Comparison of ENCODE assay signal across 36 cellular contexts in the genomic region with DNA sequence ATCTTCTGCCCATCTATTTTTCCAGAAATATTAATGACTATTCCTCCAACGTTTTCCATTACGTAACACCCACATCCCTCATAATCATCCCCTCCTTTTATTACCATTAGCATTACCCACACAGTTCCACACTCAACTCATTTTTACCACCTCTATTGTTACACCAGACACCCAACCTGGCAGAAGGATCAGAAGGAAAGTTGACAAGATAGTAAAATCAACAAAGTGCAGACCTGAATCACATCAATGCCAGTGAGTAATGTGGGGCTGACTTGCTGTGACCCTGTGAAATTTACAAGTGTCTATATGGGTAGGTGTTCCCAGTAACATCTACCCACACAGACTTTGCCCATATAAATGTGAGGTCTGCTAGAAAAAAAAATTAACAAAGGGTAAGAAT.
DNase-seq lines count a peak whose midpoint lies in the region; ATAC-seq, FAIRE-seq and TF ChIP-seq lines count a peak whose summit lies in the region.
"Had no signal": no experiment of that assay in that cellular context is flagged by ENCODE, and none has a peak within 500 bp of the region (broad histone marks: within the 10 kb centered on the region; RNA-seq: fewer than 3 reads in every experiment).

No MANE protein-coding gene starts in this region.

- H3K36me3 ChIP-seq in HepG2 (replicated peaks in 1 of 2; ENCODE audit: control insufficient read depth in 1 of 2, insufficient read depth in 2 of 2, low read length in 2 of 2) (no peaks in the 10 kb centered on the region), right lobe of liver (no peaks in the 10 kb centered on the region), HEK293 (ENCODE audit: control insufficient read depth in 2 of 2, insufficient read depth in 1 of 2, low read length in 2 of 2) (no peaks in the 10 kb centered on the region), IMR-90 (ENCODE audit: control insufficient read depth, insufficient read depth, low read length) (no peaks in the 10 kb centered on the region)
- H3K36me3 ChIP-seq: BE2C; BLaER1; BLaER1 treated with 17β-estradiol and CSF1 and Interleukin-3, amounts not matched to agents 10 nM and 100 nM had no signal

- FAIRE-seq in HepG2 (lab: Jason Lieb, UNC) = no peak
- peak; percentile 67 for FAIRE-seq in HTR-8/SVneo (lab: Jason Lieb, UNC)
- FAIRE-seq: A204.1, A549, D721Med had no signal

- CTCF ChIA-PET in HepG2 (lab: Yijun Ruan, JAX; ENCODE audit: low intra/inter-chr PET ratio, low total read pairs) (no interaction called here), HEK293 (lab: Yijun Ruan, JAX) (no interaction called here), IMR-90 (lab: Yijun Ruan, JAX) (interaction anchor here (0.7 kb wide), 1 partner anchor 249 kb away, joined by 3 read pairs; no protein-coding TSS in a partner anchor)

- TF ChIP-seq POLR2A in HepG2 (IDR thresholded peaks at IDR 0.05; ENCODE audit: insufficient read depth in 1 of 2, low read depth in 2 of 2, low read length in 2 of 2) = no peak
- no peak for TF ChIP-seq POLR2A in right lobe of liver (IDR thresholded peaks at IDR 0.05)
- TF ChIP-seq POLR2A in IMR-90 (IDR thresholded peaks at IDR 0.05; ENCODE audit: low read depth, low read length) = no peak

- H2BK120ac ChIP-seq in IMR-90 (ENCODE audit: low read depth, low read length) = no peak overlapping the region

- H3K4me2 ChIP-seq in HepG2 (ENCODE audit: low read depth, low read length) = no peak overlapping the region
- H3K4me2 ChIP-seq in IMR-90 (ENCODE audit: low read depth, low read length) = no peak overlapping the region
- H3K4me2 ChIP-seq: A549; BLaER1; BLaER1 treated with 17β-estradiol and CSF1 and Interleukin-3, amounts not matched to agents 10 nM and 100 nM had no signal

- ATAC-seq in HepG2 (no peak), right lobe of liver (no peak), IMR-90 (ENCODE audit: low read depth) (no peak)
- ATAC-seq in stimulated activated effector memory CD8-positive, alpha-beta T cell treated with anti-CD3 and anti-CD28 coated beads, Interleukin-12 subunit alpha, Interleukin-12 subunit beta, amount 100 ng/mL, for 72 hours = no peak
- ATAC-seq: A549; CD8-positive, alpha-beta T cell had no signal

- H4K5ac ChIP-seq in IMR-90 (ENCODE audit: low read depth, low read length) = no peak overlapping the region

- H3K4me1 Mint-ChIP-seq in stimulated activated effector memory CD8-positive, alpha-beta T cell treated with anti-CD3 and anti-CD28 coated beads, Interleukin-12 subunit alpha, Interleukin-12 subunit beta, amount 100 ng/mL, for 72 hours = no peaks in the 10 kb centered on the region
- H3K4me1 Mint-ChIP-seq: B cell; CD14-positive monocyte; CD4-positive, alpha-beta memory T cell; CD4-positive, CD25-positive, alpha-beta regulatory T cell; CD8-positive, alpha-beta memory T cell had no signal

- H4K8ac ChIP-seq in IMR-90 (ENCODE audit: low read depth in 2 of 2, low read length in 2 of 2) = no peak overlapping the region

- no peak overlapping the region for H3K27ac Mint-ChIP-seq in stimulated activated effector memory CD8-positive, alpha-beta T cell treated with anti-CD3 and anti-CD28 coated beads, Interleukin-12 subunit alpha, Interleukin-12 subunit beta, amount 100 ng/mL, for 72 hours
- H3K27ac Mint-ChIP-seq: B cell; CD14-positive monocyte; CD4-positive, alpha-beta memory T cell; CD4-positive, alpha-beta T cell; CD4-positive, CD25-positive, alpha-beta regulatory T cell; CD8-positive, alpha-beta memory T cell; CD8-positive, alpha-beta T cell had no signal

- H3K9me1 ChIP-seq in IMR-90 (ENCODE audit: insufficient read depth, low read length) = no peaks in the 10 kb centered on the region

- no peak overlapping the region for H3K9ac ChIP-seq in HepG2 (ENCODE audit: insufficient read depth, low read depth, low read length)
- H3K9ac ChIP-seq in IMR-90 (ENCODE audit: low read depth, low read length) = no peak overlapping the region
- H3K9ac ChIP-seq: BLaER1; BLaER1 treated with 17β-estradiol and CSF1 and Interleukin-3, amounts not matched to agents 10 nM and 100 nM had no signal

- peak overlapping the region; percentile 58 for H2BK5ac ChIP-seq in IMR-90 (ENCODE audit: low read depth, low read length, poor library complexity, severe bottlenecking)

- BruUV-seq in HepG2 (replicated peaks; lab: Mats Ljungman, UMichigan) (no TSS peak), IMR-90 (replicated peaks; lab: Mats Ljungman, UMichigan) (no TSS peak)

- no peak overlapping the region for H3K27ac ChIP-seq in HepG2 (ENCODE audit: extremely low read length, insufficient read depth, low read length)
- H3K27ac ChIP-seq in right lobe of liver = no peak overlapping the region
- H3K27ac ChIP-seq in HEK293 (ENCODE audit: extremely low read depth, low read depth, low read length) = no peak overlapping the region
- no peak overlapping the region for H3K27ac ChIP-seq in IMR-90 (ENCODE audit: insufficient read depth, low read length)
- H3K27ac ChIP-seq: 22Rv1; A549; BLaER1; BLaER1 treated with 17β-estradiol and CSF1 and Interleukin-3, amounts not matched to agents 10 nM and 100 nM; C4-2B had no signal

- H2BK20ac ChIP-seq in IMR-90 (ENCODE audit: low read depth, low read length) = no peak overlapping the region

- H3K9me3 ChIP-seq in HepG2 (ENCODE audit: low read length) (peaks cover 27% of the 10 kb centered on the region), right lobe of liver (no peaks in the 10 kb centered on the region), HEK293 (ENCODE audit: control insufficient read depth, insufficient read depth, low read depth, low read length) (no peaks in the 10 kb centered on the region), IMR-90 (ENCODE audit: control insufficient read depth, insufficient read depth, low read length) (no peaks in the 10 kb centered on the region)
- H3K9me3 ChIP-seq: A549; BE2C; BLaER1; BLaER1 treated with 17β-estradiol and CSF1 and Interleukin-3, amounts not matched to agents 10 nM and 100 nM; Caco-2 had no signal

- no peak overlapping the region for H3K4me3 ChIP-seq in HepG2 (replicated peaks in 1 of 3; ENCODE audit: insufficient read depth in 1 of 3, low read depth in 2 of 3, low read length in 3 of 3)
- no peak overlapping the region for H3K4me3 ChIP-seq in right lobe of liver
- H3K4me3 ChIP-seq in HEK293 (ENCODE audit: low read depth, low read length) = no peak overlapping the region
- H3K4me3 ChIP-seq in IMR-90 (ENCODE audit: insufficient read depth, low read depth, low read length) = no peak overlapping the region
- H3K4me3 ChIP-seq: A549; BLaER1; BLaER1 treated with 17β-estradiol and CSF1 and Interleukin-3, amounts not matched to agents 10 nM and 100 nM had no signal

- dilution Hi-C loops in IMR-90 (cut with HindIII; ENCODE audit: low sequenced_read_pairs, unreplicated experiment) = no loop called here

- DNase-seq in HepG2 (ENCODE audit: low spot score) (no peak), right lobe of liver (no peak), HTR-8/SVneo (ENCODE audit: insufficient read length, low spot score) (no peak), IMR-90 (no peak), NOMO-1 (lab: John Stamatoyannopoulos, UW; ENCODE audit: unreplicated experiment in 2 of 2) (no peak), DMS79 treated with DMSO at 0.1 percent for 48 hours (lab: John Stamatoyannopoulos, UW) (no peak)
- no peak for DNase-seq in stimulated activated effector memory CD8-positive, alpha-beta T cell treated with anti-CD3 and anti-CD28 coated beads, Interleukin-12 subunit alpha, Interleukin-12 subunit beta, amount 100 ng/mL, for 72 hours (ENCODE audit: low spot score in 2 of 2)
- DNase-seq: 8988T; ACHN; AML-193; BE2C; C1 segment of cervical spinal cord; Caco-2; Calu3; CD4-positive, alpha-beta memory T cell; CD4-positive, alpha-beta T cell; CD4-positive, CD25-positive, alpha-beta regulatory T cell; CD8-positive, alpha-beta memory T cell; CD8-positive, alpha-beta T cell; COR-L47; DMS 273 treated with DMSO at 0.1 percent for 48 hours; DMS153; DMS53; DMS79; DND-41; EL had no signal

- POLR2A ChIA-PET in HepG2 (lab: Yijun Ruan, JAX) = no interaction called here
- POLR2A ChIA-PET in HEK293 (lab: Yijun Ruan, JAX) = no interaction called here
- POLR2A ChIA-PET in IMR-90 (lab: Charles Lee; ENCODE audit: unreplicated experiment) = no interaction called here

- in situ Hi-C loops in HepG2 (cut with HindIII; ENCODE audit: extremely low pct_ligation_motif_present, low pct_unique_long_range_greater_than_20kb) (no loop called here), IMR-90 (cut with MboI; ENCODE audit: low sequenced_read_pairs) (no loop called here)

- H3K4ac ChIP-seq in IMR-90 (ENCODE audit: low read depth, low read length) = no peak overlapping the region

- H3K14ac ChIP-seq in IMR-90 (replicated peaks; ENCODE audit: low read depth, low read length) = no peak overlapping the region

- no peak overlapping the region for H2BK15ac ChIP-seq in IMR-90 (ENCODE audit: low read depth, low read length)

- peaks cover 2% of the 10 kb centered on the region for H3K9me3 Mint-ChIP-seq in stimulated activated effector memory CD8-positive, alpha-beta T cell treated with anti-CD3 and anti-CD28 coated beads, Interleukin-12 subunit alpha, Interleukin-12 subunit beta, amount 100 ng/mL, for 72 hours
- H3K9me3 Mint-ChIP-seq: CD4-positive, alpha-beta T cell; CD8-positive, alpha-beta T cell had no signal

- TF ChIP-seq CTCF in HepG2 (CRISPR knock-in tag; IDR thresholded peaks at IDR 0.05) = no peak
- no peak for TF ChIP-seq CTCF in right lobe of liver (IDR thresholded peaks at IDR 0.05)
- TF ChIP-seq CTCF in HEK293 (tag by site-specific recombination; IDR thresholded peaks at IDR 0.05) = no peak
- no peak for TF ChIP-seq CTCF in IMR-90 (conservative IDR thresholded peaks at IDR 0.05; ENCODE audit: low read depth, low read length)

- H3K27me3 ChIP-seq in HepG2 (ENCODE audit: control insufficient read depth in 1 of 2, insufficient read depth in 2 of 2, low read length in 2 of 2) = no peaks in the 10 kb centered on the region
- no peaks in the 10 kb centered on the region for H3K27me3 ChIP-seq in right lobe of liver
- no peaks in the 10 kb centered on the region for H3K27me3 ChIP-seq in IMR-90 (ENCODE audit: control insufficient read depth, insufficient read depth, low read length)
- H3K27me3 ChIP-seq: BE2C; BLaER1; BLaER1 treated with 17β-estradiol and CSF1 and Interleukin-3, amounts not matched to agents 10 nM and 100 nM had no signal

- no peak overlapping the region for H3K56ac ChIP-seq in IMR-90 (ENCODE audit: extremely low read depth, insufficient read depth, low read length)

- no peak overlapping the region for H4K91ac ChIP-seq in IMR-90 (ENCODE audit: insufficient read depth, low read depth, low read length)

- TF ChIP-seq RAD21 in HepG2 (CRISPR knock-in tag; IDR thresholded peaks at IDR 0.05) = no peak
- no peak for TF ChIP-seq RAD21 in IMR-90 (IDR thresholded peaks at IDR 0.05; ENCODE audit: low read length)

- H3K4me1 ChIP-seq in HepG2 (ENCODE audit: insufficient read depth, low read length) (no peaks in the 10 kb centered on the region), right lobe of liver (no peaks in the 10 kb centered on the region), HEK293 (ENCODE audit: control insufficient read depth, insufficient read depth, low read length) (no peaks in the 10 kb centered on the region), IMR-90 (ENCODE audit: control insufficient read depth, insufficient read depth, low read length) (no peaks in the 10 kb centered on the region)
- H3K4me1 ChIP-seq: A549; BE2C; BLaER1; BLaER1 treated with 17β-estradiol and CSF1 and Interleukin-3, amounts not matched to agents 10 nM and 100 nM; Caco-2 had no signal

- no peak overlapping the region for H3K23ac ChIP-seq in IMR-90 (ENCODE audit: low read depth, low read length)

- H3K18ac ChIP-seq in IMR-90 (ENCODE audit: low read depth, low read length) = no peak overlapping the region

- H3K4me3 Mint-ChIP-seq in stimulated activated effector memory CD8-positive, alpha-beta T cell treated with anti-CD3 and anti-CD28 coated beads, Interleukin-12 subunit alpha, Interleukin-12 subunit beta, amount 100 ng/mL, for 72 hours = no peak overlapping the region
- H3K4me3 Mint-ChIP-seq: B cell; CD14-positive monocyte; CD4-positive, alpha-beta memory T cell; CD4-positive, alpha-beta T cell; CD4-positive, CD25-positive, alpha-beta regulatory T cell; CD8-positive, alpha-beta memory T cell; CD8-positive, alpha-beta T cell had no signal

- H2AFZ ChIP-seq in HepG2 (ENCODE audit: low read length) (no peak overlapping the region), IMR-90 (replicated peaks; ENCODE audit: low read length, poor library complexity) (no peak overlapping the region)

- H2AK5ac ChIP-seq in IMR-90 (ENCODE audit: low read depth, low read length) = no peak overlapping the region

- H3K79me1 ChIP-seq in IMR-90 (ENCODE audit: low read depth in 1 of 2, low read length in 2 of 2) = no peaks in the 10 kb centered on the region

- intact Hi-C loops in HepG2 (cut with micrococcal nuclease; ENCODE audit: unreplicated experiment) (no loop called here), right lobe of liver (cut with DNase I) (no loop called here), IMR-90 (cut with micrococcal nuclease) (no loop called here)

- no peaks in the 10 kb centered on the region for H3K79me2 ChIP-seq in HepG2 (ENCODE audit: insufficient read depth, low read length)

- H4K20me1 ChIP-seq in HepG2 (ENCODE audit: insufficient read depth, low read length) (no peaks in the 10 kb centered on the region), IMR-90 (ENCODE audit: insufficient read depth, low read length) (no peaks in the 10 kb centered on the region)
- H4K20me1 ChIP-seq: BLaER1; BLaER1 treated with 17β-estradiol and CSF1 and Interleukin-3, amounts not matched to agents 10 nM and 100 nM had no signal

- H3K36me3 Mint-ChIP-seq in stimulated activated effector memory CD8-positive, alpha-beta T cell treated with anti-CD3 and anti-CD28 coated beads, Interleukin-12 subunit alpha, Interleukin-12 subunit beta, amount 100 ng/mL, for 72 hours = no peaks in the 10 kb centered on the region
- H3K36me3 Mint-ChIP-seq: CD14-positive monocyte; CD4-positive, alpha-beta memory T cell; CD4-positive, CD25-positive, alpha-beta regulatory T cell; CD8-positive, alpha-beta memory T cell; CD8-positive, alpha-beta T cell had no signal

- no peak overlapping the region for H2AK9ac ChIP-seq in IMR-90 (replicated peaks; ENCODE audit: low read depth, low read length, poor library complexity)

- WGBS in HepG2 (ENCODE audit: low lambda C conversion rate) = 12% methylated on average over 2 of the region's 2 CpGs
- 54% methylated on average over 2 of the region's 2 CpGs for WGBS in right lobe of liver (ENCODE audit: insufficient coverage, low coverage, low lambda C conversion rate, missing lambda C conversion rate)
- WGBS in IMR-90 (ENCODE audit: extremely low coverage in 2 of 2, insufficient read length in 1 of 2), 2 experiments = 22 to 90% methylated on average over 2 of the region's 2 CpGs

- TF ChIP-seq EP300 in HepG2 (IDR thresholded peaks at IDR 0.05; ENCODE audit: low read depth in 2 of 2, low read length in 2 of 2) (no peak), HepG2 (CRISPR knock-in tag; IDR thresholded peaks at IDR 0.05; ENCODE audit: borderline replicate concordance) (no peak)
